24 cellular contexts compared by ENCODE assay signal in the genomic region with DNA sequence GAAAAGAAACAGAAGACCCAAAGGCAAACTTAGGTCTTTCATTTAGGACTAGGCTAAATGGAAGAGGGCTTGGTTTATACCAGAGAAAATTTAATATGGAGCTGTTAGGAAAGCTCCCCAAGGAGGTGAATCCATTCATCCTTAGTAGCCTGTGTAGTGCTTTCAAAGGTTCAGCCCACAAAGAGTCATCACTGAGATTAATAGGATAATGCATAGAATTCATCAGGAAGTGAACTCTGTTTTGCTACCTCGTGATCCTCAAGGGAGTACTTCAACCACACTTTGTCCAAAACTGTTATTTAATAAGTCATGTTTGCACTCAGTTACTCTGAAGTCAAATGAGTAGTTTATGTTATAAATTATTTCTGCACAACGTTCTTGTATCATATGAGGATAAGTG. TPM values are rescaled to one million over a fixed set of nuclear protein-coding genes. Genes with fewer than 3 reads are reported as not detected.
DNase-seq lines count a peak whose midpoint lies in the region; ATAC-seq and TF ChIP-seq lines count a peak whose summit lies in the region.
"Had no signal": no experiment of that assay in that cellular context is flagged by ENCODE, and none has a peak within 500 bp of the region (broad histone marks: within the 10 kb centered on the region; RNA-seq: fewer than 3 reads in every experiment).

No MANE protein-coding gene starts in this region.

- DNase-seq in Daoy (ENCODE audit: low read depth) (peak; percentile 62), NCI-H187 treated with DMSO at 0.1 percent for 48 hours (lab: John Stamatoyannopoulos, UW) (peak; percentile 29), mammary epithelial cell (peak; percentile 73), renal cortical epithelial cell (ENCODE audit: low read depth) (peak; percentile 46), posterior cingulate gyrus (no peak), dorsolateral prefrontal cortex (no peak)
- DNase-seq: activated CD4-positive, alpha-beta T cell treated with anti-CD3 and anti-CD28 coated beads for 48 hours; activated naive CD4-positive, alpha-beta T cell treated with anti-CD3 and anti-CD28 coated beads for 36 hours; BE2C; body of pancreas; GOT3; islet precursor cell; natural killer cell; NCI-H1694 treated with DMSO at 0.1 percent for 48 hours; NCI-H510A treated with DMSO at 0.1 percent for 48 hours; small intestine; stimulated activated CD4-positive, alpha-beta T cell treated with anti-CD3 and anti-CD28 coated beads, Interleukin-4, amount 100 ng/mL, for 24 hours; stimulated activated CD8-positive, alpha-beta memory T cell treated with anti-CD3 and anti-CD28 coated beads, Interleukin-4, amount 100 ng/mL, for 48 hours; testis had no signal

- no peak for ATAC-seq in GM19328 (IDR thresholded peaks at IDR 0.05; ENCODE audit: unreplicated experiment)
- ATAC-seq: body of pancreas, natural killer cell had no signal

- H3K27ac ChIP-seq in mammary epithelial cell (ENCODE audit: insufficient read depth, low read depth, low read length) (no peak overlapping the region), dorsolateral prefrontal cortex (no peak overlapping the region)
- H3K27ac ChIP-seq: body of pancreas, hepatocyte, KMS-11, SJSA1, testis had no signal

- in situ Hi-C loops in mammary epithelial cell (cut with MboI; ENCODE audit: low sequenced_read_pairs in 2 of 2), result no loop called here

- no peaks in the 10 kb centered on the region for H3K9me3 ChIP-seq in mammary epithelial cell (replicated peaks; ENCODE audit: insufficient read depth, low read length)
- H3K9me3 ChIP-seq: BE2C, SJSA1, testis had no signal

- no peaks in the 10 kb centered on the region for H3K36me3 ChIP-seq in mammary epithelial cell (ENCODE audit: insufficient read depth, low read length)
- H3K36me3 ChIP-seq: BE2C, SJSA1 had no signal

- H3K27me3 ChIP-seq in mammary epithelial cell (ENCODE audit: insufficient read depth, low read length) (no peaks in the 10 kb centered on the region), dorsolateral prefrontal cortex (peaks cover 0 to 4% (median 0%) of the 10 kb centered on the region in 45 donors)
- H3K27me3 ChIP-seq: BE2C, body of pancreas, hepatocyte, SJSA1, testis had no signal

- H3K9ac ChIP-seq in mammary epithelial cell (ENCODE audit: insufficient read depth, low read length), result no peak overlapping the region
- H3K9ac ChIP-seq: KMS-11 had no signal

- intact Hi-C loops in mammary epithelial cell (cut with micrococcal nuclease), result no loop called here
- intact Hi-C loops in posterior cingulate gyrus (cut with DNase I), result no loop called here
- intact Hi-C loops in dorsolateral prefrontal cortex (cut with DNase I), result no loop called here

- H3K4me3 ChIP-seq in mammary epithelial cell (replicated peaks in 1 of 3; ENCODE audit: insufficient read depth in 1 of 3, low read depth in 2 of 3, low read length in 3 of 3) (no peak overlapping the region), dorsolateral prefrontal cortex (no peak overlapping the region)
- H3K4me3 ChIP-seq: body of pancreas, hepatocyte, SJSA1, testis had no signal

- CTCF ChIA-PET in mammary epithelial cell (lab: Charles Lee; ENCODE audit: low non-redundant PET), result interaction anchor here (0.6 kb wide), 1 partner anchor 39 kb away, joined by 3 read pairs; no protein-coding TSS in a partner anchor

- H4K20me1 ChIP-seq in mammary epithelial cell (ENCODE audit: insufficient read depth, low read length), result no peaks in the 10 kb centered on the region

- BruUV-seq in mammary epithelial cell (replicated peaks; lab: Mats Ljungman, UMichigan), result no TSS peak

- no peak overlapping the region for H2AFZ ChIP-seq in mammary epithelial cell (ENCODE audit: low read depth, low read length)
- H2AFZ ChIP-seq: hepatocyte had no signal

- TF ChIP-seq CTCF in mammary epithelial cell (conservative IDR thresholded peaks at IDR 0.05 in 1 of 2, IDR thresholded peaks at IDR 0.05 in 1 of 2; ENCODE audit: extremely low read depth in 1 of 2, insufficient read depth in 1 of 2, low read depth in 1 of 2, low read length in 2 of 2), result no peak
- TF ChIP-seq CTCF in dorsolateral prefrontal cortex (IDR thresholded peaks at IDR 0.05 in 54 of 56, conservative IDR thresholded peaks at IDR 0.05 in 2 of 56; ENCODE audit: low read depth in 1 of 56, partially characterized antibody in 56 of 56), result no peak

- no peaks in the 10 kb centered on the region for H3K79me2 ChIP-seq in mammary epithelial cell (ENCODE audit: insufficient read depth, low read length)
- H3K79me2 ChIP-seq: hepatocyte had no signal

- H3K4me2 ChIP-seq in mammary epithelial cell (ENCODE audit: insufficient read depth, low read depth, low read length), result no peak overlapping the region
- H3K4me2 ChIP-seq: hepatocyte, KMS-11 had no signal

- dilution Hi-C loops in mammary epithelial cell (cut with HindIII; ENCODE audit: low sequenced_read_pairs), result no loop called here

- 100% methylated on average over 2 of the region's 2 CpGs for WGBS in mammary epithelial cell (ENCODE audit: low coverage, missing lambda C conversion rate)

- H3K4me1 ChIP-seq in mammary epithelial cell (ENCODE audit: insufficient read depth, low read length), result no peaks in the 10 kb centered on the region
- H3K4me1 ChIP-seq: BE2C, body of pancreas, testis had no signal

RNA-seq across cellular contexts. Expression of a gene that starts 43.3 kb away (rescaled TPM):
- 4.7 and 5.9 TPM in 2 replicates for total RNA-seq in Daoy (2014; rRNA removed; shearing (Covaris generic))
- total RNA-seq in mammary epithelial cell (10 to 100 TPM in 1 of 2 donors, not detected in 1; 13.8 TPM), renal cortical epithelial cell (2,273 and 2,825 TPM in 2 replicates), dorsolateral prefrontal cortex (under 1 TPM in 1 of 120 experiments, not detected in 119; 0.81 TPM)
- 3.6 TPM for polyA plus RNA-seq in mammary epithelial cell
- polyA minus RNA-seq in mammary epithelial cell, result not detected
- total RNA-seq: activated naive CD4-positive, alpha-beta T cell treated with anti-CD3 and anti-CD28 coated beads for 36 hours; natural killer cell had no signal

RNA-seq across cellular contexts. Expression of a gene that starts 51.3 kb away (rescaled TPM):
- not detected in 2 replicates for total RNA-seq in Daoy (2014; rRNA removed; shearing (Covaris generic))
- total RNA-seq in mammary epithelial cell (not detected), renal cortical epithelial cell (not detected in 2 replicates), dorsolateral prefrontal cortex (not detected)
- polyA plus RNA-seq in mammary epithelial cell, result not detected
- polyA minus RNA-seq in mammary epithelial cell, result not detected
- total RNA-seq: activated naive CD4-positive, alpha-beta T cell treated with anti-CD3 and anti-CD28 coated beads for 36 hours; body of pancreas; hepatocyte; natural killer cell; SJSA1 had no signal
- polyA plus RNA-seq: esophagus, hepatocyte, small intestine had no signal

Comparison
In these comparisons a context has a peak if more than half of its experiments do, and no peak if none do; other contexts are left out.
1. DNase-seq: peak in Daoy (single experiment), NCI-H187 treated with DMSO at 0.1 percent for 48 hours (single experiment), mammary epithelial cell (single experiment) and renal cortical epithelial cell (single experiment); none in posterior cingulate gyrus (0 of 10) and dorsolateral prefrontal cortex (0 of 10).
2. RNA of a gene that starts 43.3 kb away (total RNA-seq): 2,273 to 2,825 TPM in renal cortical epithelial cell; 13.8 TPM in mammary epithelial cell, 4.7 to 5.9 TPM in Daoy and 0.81 TPM in dorsolateral prefrontal cortex; every median in the first group is over 100 times any median in the second.